8 cellular contexts compared by ENCODE assay signal in genomic region chr4:153142700-153143438, GRCh38.
DNase-seq lines count a peak whose midpoint lies in the region; ATAC-seq, FAIRE-seq and TF ChIP-seq lines count a peak whose summit lies in the region.

No MANE protein-coding gene starts in this region.

- TF ChIP-seq CTCF in A673 (conservative IDR thresholded peaks at IDR 0.05; ENCODE audit: low read depth, low read length) (peak; percentile 93), cardiac fibroblast (IDR thresholded peaks at IDR 0.05; ENCODE audit: low read depth, low read length) (peak; percentile 87), keratinocyte (optimal IDR thresholded peaks at IDR 0.05 in 1 of 3, IDR thresholded peaks at IDR 0.05 in 1 of 3, conservative IDR thresholded peaks at IDR 0.05 in 1 of 3; ENCODE audit: extremely low read depth in 1 of 3, insufficient read depth in 2 of 3, low read length in 3 of 3) (peak; percentile 73 to 85 (median 82))

- no peaks in the 10 kb centered on the region for H3K36me3 ChIP-seq in A673 (ENCODE audit: insufficient read depth, low read length, poor library complexity, severe bottlenecking)
- no peaks in the 10 kb centered on the region for H3K36me3 ChIP-seq in keratinocyte (ENCODE audit: control insufficient read depth in 2 of 2, extremely low read depth in 1 of 2, insufficient read depth in 2 of 2, low read length in 2 of 2)

- no peaks in the 10 kb centered on the region for H3K79me2 ChIP-seq in keratinocyte (ENCODE audit: control insufficient read depth, insufficient read depth, low read length)

- intact Hi-C loops in A673 (cut with micrococcal nuclease; ENCODE audit: unreplicated experiment), result loop anchor here (1.0 to 10.0 kb wide), 5 partner anchors 175 to 609 kb away; no protein-coding TSS in a partner anchor

- peak; percentile 92 for DNase-seq in A673 (ENCODE audit: low spot score)
- no peak for DNase-seq in GM18507 (ENCODE audit: extremely low spot score, insufficient read length, low read depth)
- peak; percentile 41 to 67 for DNase-seq in NCI-H1930 (lab: John Stamatoyannopoulos, UW)
- DNase-seq in T-helper 22 cell (ENCODE audit: low read depth), result peak; percentile 35
- peak; percentile 81 to 83 for DNase-seq in cardiac fibroblast (ENCODE audit: low read depth in 2 of 2)
- no peak for DNase-seq in keratinocyte (ENCODE audit: low read depth, low spot score)
- peak; percentile 70 for DNase-seq in stimulated activated CD4-positive, alpha-beta T cell treated with anti-CD3 and anti-CD28 coated beads, Interleukin-15, amount 100 ng/mL, for 24 hours

- no peak overlapping the region for H3K9ac ChIP-seq in keratinocyte (ENCODE audit: control insufficient read depth, extremely low read depth, insufficient read depth, low read length)

- H3K4me1 ChIP-seq in A673 (ENCODE audit: insufficient read depth, low read length, poor library complexity, severe bottlenecking) (peaks cover 30% of the 10 kb centered on the region), keratinocyte (ENCODE audit: control insufficient read depth, extremely low read depth, insufficient read depth, low read length) (peaks cover 27% of the 10 kb centered on the region)

- no peaks in the 10 kb centered on the region for H3K27me3 ChIP-seq in A673 (replicated peaks; ENCODE audit: insufficient read depth, low read depth, low read length, poor library complexity)
- peaks cover 4% of the 10 kb centered on the region for H3K27me3 ChIP-seq in keratinocyte (ENCODE audit: control insufficient read depth, extremely low read depth, insufficient read depth, low read length)

- H2AFZ ChIP-seq in keratinocyte (ENCODE audit: control insufficient read depth, low read length), result no peak overlapping the region

- H4K20me1 ChIP-seq in keratinocyte (ENCODE audit: control insufficient read depth, extremely low read depth, insufficient read depth, low read length), result no peaks in the 10 kb centered on the region

- no peak for ATAC-seq in GM21515 (IDR thresholded peaks at IDR 0.05; ENCODE audit: unreplicated experiment)

- dilution Hi-C loops in keratinocyte (cut with MboI; ENCODE audit: extremely low pct_ligation_motif_present, low sequenced_read_pairs), result no loop called here

- H3K4me3 ChIP-seq in A673 (ENCODE audit: low read depth, low read length, poor library complexity, severe bottlenecking) (peak overlapping the region; percentile 20), cardiac fibroblast (replicated peaks in 1 of 2; ENCODE audit: low read depth in 2 of 2, low read length in 2 of 2) (no peak overlapping the region), keratinocyte (ENCODE audit: control insufficient read depth in 2 of 3, extremely low read depth in 1 of 3, insufficient read depth in 2 of 3, low read depth in 1 of 3, low read length in 3 of 3) (no peak overlapping the region)

- no TSS peak for BruUV-seq in A673 (replicated peaks; lab: Mats Ljungman, UMichigan)

- peak overlapping the region; percentile 70 for H3K4me2 ChIP-seq in keratinocyte (ENCODE audit: control insufficient read depth, extremely low read depth, insufficient read depth, low read depth, low read length)

- FAIRE-seq in GM18507 (lab: Jason Lieb, UNC), result peak; percentile 57
- peak; percentile 64 for FAIRE-seq in keratinocyte (lab: Jason Lieb, UNC)

- H3K27ac ChIP-seq in A673 (ENCODE audit: low read depth, low read length, poor library complexity, severe bottlenecking) (peak overlapping the region; percentile 64), keratinocyte (ENCODE audit: control insufficient read depth, insufficient read depth, low read length) (no peak overlapping the region)

- H3K9me3 ChIP-seq in A673 (ENCODE audit: low read depth, low read length, poor library complexity, severe bottlenecking) (no peaks in the 10 kb centered on the region), keratinocyte (ENCODE audit: control insufficient read depth, low read depth, low read length) (no peaks in the 10 kb centered on the region)

- POLR2A ChIA-PET in A673 (lab: Charles Lee; ENCODE audit: low non-redundant PET), result interaction anchor here (0.6 to 0.7 kb wide), 3 partner anchors 144 to 343 kb away, joined by 3 to 4 read pairs (median 3); no protein-coding TSS in a partner anchor

- CTCF ChIA-PET in A673 (lab: Charles Lee), result interaction anchor here (0.6 to 1.1 kb wide), 19 partner anchors 10 to 1479 kb away, joined by 3 to 9 read pairs (median 4); partner anchors contain the start of genes MND1 and TRIM2

- H3K9me1 ChIP-seq in keratinocyte (ENCODE audit: control insufficient read depth, extremely low read depth, insufficient read depth, low read length), result no peaks in the 10 kb centered on the region

Comparison
In these comparisons a context has a peak if more than half of its experiments do, and no peak if none do; other contexts are left out.
1. DNase-seq: peak in A673 (single experiment), NCI-H1930 (2 of 2), T-helper 22 cell (single experiment), cardiac fibroblast (2 of 2) and stimulated activated CD4-positive, alpha-beta T cell treated with anti-CD3 and anti-CD28 coated beads, Interleukin-15, amount 100 ng/mL, for 24 hours (single experiment); none in GM18507 (single experiment) and keratinocyte (single experiment).
2. Peak in every context shown above with its lines, with median percentiles within 50 percentile points of each other: CTCF ChIP-seq.